Comparison of ENCODE assay signal across 1 cellular context in the genomic region with DNA sequence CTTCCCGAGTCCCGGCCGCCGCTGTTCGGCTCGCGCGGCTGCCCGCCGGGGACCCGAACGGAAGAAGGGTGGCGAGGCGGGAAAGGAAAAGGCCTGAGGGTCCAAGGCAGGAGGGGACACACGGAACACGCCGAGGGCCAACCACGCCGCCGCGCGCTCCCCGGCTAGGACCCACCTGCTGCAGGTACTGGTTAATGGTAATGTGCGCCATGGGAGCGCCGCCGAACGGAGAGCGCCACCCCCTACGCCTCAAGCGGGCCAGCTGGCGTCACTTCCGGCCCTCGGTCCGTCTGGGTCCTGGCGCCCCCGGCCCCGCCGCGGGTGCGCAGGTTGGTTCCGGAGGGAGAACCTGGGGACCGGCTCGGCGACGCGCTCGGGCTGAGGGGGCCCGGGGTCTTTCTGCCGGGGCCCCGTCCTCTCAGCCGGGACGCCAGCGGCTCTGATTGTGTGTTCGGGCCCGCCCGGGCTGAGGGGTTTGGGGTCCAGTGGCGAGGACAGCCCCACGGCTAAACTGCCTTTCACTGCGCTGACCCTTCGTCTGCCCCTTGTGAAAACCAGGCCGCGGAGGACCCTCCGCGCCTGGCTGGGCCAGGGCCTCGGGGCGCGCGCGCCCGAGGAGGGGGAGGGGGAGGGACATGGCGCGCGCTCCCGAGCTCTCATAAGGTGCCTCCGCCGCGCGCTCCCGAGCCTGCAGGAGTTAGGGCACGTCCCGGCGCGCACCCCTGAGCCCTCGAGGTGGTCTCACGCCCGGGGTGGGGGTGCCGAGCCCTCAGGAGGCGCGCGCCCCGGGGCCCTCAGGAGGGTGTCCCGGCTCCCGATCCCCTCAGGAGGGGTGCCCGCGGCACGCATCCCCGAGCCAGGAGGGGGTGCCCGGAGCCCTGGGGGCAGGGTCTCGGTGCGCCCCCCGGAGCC.
A peak's percentile ranks its signal among the peaks of the same experiment; 100 is the strongest.
TF ChIP-seq lines count a peak whose summit lies in the region.

A gene (minus strand): TSS at position 246 of the 912 bp plus-strand sequence. CDS start 35 bp downstream, at position 211.

TF ChIP-seq in HepG2, 621 proteins besides CTCF, POLR2A, EP300 and RAD21 (continued from another document and continues in another):
- TF ChIP-seq, protein P1, sequence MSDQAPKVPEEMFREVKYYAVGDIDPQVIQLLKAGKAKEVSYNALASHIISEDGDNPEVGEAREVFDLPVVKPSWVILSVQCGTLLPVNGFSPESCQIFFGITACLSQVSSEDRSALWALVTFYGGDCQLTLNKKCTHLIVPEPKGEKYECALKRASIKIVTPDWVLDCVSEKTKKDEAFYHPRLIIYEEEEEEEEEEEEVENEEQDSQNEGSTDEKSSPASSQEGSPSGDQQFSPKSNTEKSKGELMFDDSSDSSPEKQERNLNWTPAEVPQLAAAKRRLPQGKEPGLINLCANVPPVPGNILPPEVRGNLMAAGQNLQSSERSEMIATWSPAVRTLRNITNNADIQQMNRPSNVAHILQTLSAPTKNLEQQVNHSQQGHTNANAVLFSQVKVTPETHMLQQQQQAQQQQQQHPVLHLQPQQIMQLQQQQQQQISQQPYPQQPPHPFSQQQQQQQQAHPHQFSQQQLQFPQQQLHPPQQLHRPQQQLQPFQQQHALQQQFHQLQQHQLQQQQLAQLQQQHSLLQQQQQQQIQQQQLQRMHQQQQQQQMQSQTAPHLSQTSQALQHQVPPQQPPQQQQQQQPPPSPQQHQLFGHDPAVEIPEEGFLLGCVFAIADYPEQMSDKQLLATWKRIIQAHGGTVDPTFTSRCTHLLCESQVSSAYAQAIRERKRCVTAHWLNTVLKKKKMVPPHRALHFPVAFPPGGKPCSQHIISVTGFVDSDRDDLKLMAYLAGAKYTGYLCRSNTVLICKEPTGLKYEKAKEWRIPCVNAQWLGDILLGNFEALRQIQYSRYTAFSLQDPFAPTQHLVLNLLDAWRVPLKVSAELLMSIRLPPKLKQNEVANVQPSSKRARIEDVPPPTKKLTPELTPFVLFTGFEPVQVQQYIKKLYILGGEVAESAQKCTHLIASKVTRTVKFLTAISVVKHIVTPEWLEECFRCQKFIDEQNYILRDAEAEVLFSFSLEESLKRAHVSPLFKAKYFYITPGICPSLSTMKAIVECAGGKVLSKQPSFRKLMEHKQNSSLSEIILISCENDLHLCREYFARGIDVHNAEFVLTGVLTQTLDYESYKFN (CRISPR knock-in tag; conservative IDR thresholded peaks at IDR 0.05), result no peak; the same call in 1 of the 2 replicates
- TF ChIP-seq, protein P2, sequence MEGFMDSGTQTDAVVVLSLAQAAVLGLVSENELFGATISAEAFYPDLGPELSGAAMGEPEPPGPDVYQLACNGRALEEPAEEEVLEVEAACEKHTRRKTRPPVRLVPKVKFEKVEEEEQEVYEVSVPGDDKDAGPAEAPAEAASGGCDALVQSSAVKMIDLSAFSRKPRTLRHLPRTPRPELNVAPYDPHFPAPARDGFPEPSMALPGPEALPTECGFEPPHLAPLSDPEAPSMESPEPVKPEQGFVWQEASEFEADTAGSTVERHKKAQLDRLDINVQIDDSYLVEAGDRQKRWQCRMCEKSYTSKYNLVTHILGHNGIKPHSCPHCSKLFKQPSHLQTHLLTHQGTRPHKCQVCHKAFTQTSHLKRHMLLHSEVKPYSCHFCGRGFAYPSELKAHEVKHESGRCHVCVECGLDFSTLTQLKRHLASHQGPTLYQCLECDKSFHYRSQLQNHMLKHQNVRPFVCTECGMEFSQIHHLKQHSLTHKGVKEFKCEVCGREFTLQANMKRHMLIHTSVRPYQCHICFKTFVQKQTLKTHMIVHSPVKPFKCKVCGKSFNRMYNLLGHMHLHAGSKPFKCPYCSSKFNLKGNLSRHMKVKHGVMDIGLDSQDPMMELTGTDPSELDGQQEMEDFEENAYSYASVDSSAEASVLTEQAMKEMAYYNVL (CRISPR knock-in tag; IDR thresholded peaks at IDR 0.05; ENCODE audit: borderline replicate concordance), result peak; percentile 74; the same call in 1 of the 2 replicates
- TF ChIP-seq ZNF83 (CRISPR knock-in tag; IDR thresholded peaks at IDR 0.05; ENCODE audit: borderline replicate concordance) (no peak), ZNF225 (CRISPR knock-in tag; IDR thresholded peaks at IDR 0.05) (no peak), NFRKB (IDR thresholded peaks at IDR 0.05) (no peak), NR2C2 (CRISPR knock-in tag; IDR thresholded peaks at IDR 0.05; ENCODE audit: borderline replicate concordance) (peak; percentile 90), CCDC6 (CRISPR knock-in tag; IDR thresholded peaks at IDR 0.05) (peak; percentile 50; the same call in 1 of the 2 replicates), GPN1 (CRISPR knock-in tag; IDR thresholded peaks at IDR 0.05; ENCODE audit: borderline replicate concordance) (peak; percentile 22; the same call in 1 of the 2 replicates), ZMAT3 (CRISPR knock-in tag; conservative IDR thresholded peaks at IDR 0.05) (peak; percentile 62; the same call in 1 of the 2 replicates), ZNF558 (CRISPR knock-in tag; IDR thresholded peaks at IDR 0.05; ENCODE audit: borderline replicate concordance) (no peak), CC2D1A (CRISPR knock-in tag; IDR thresholded peaks at IDR 0.05) (no peak), TBX3 (IDR thresholded peaks at IDR 0.05; ENCODE audit: borderline replicate concordance) (no peak), ZNF652 (CRISPR knock-in tag; IDR thresholded peaks at IDR 0.05; ENCODE audit: borderline replicate concordance, low read depth) (no peak), GATAD1 (CRISPR knock-in tag; IDR thresholded peaks at IDR 0.05) (peak; percentile 99), JUNB (CRISPR knock-in tag; IDR thresholded peaks at IDR 0.05; ENCODE audit: borderline replicate concordance) (no peak), TBL1XR1 (IDR thresholded peaks at IDR 0.05; ENCODE audit: borderline replicate concordance, low read length, partially characterized antibody) (peak; percentile 78), ZNF264 (CRISPR knock-in tag; IDR thresholded peaks at IDR 0.05) (peak; percentile 49; the same call in 1 of the 2 replicates), ZNF20 (CRISPR knock-in tag; IDR thresholded peaks at IDR 0.05) (0 out of 2 replicates have a peak, but pooled peaks have one; percentile 81), ZSCAN21 (CRISPR knock-in tag; IDR thresholded peaks at IDR 0.05; ENCODE audit: borderline replicate concordance) (0 out of 2 replicates have a peak, but pooled peaks have one; percentile 31), TCF12 (IDR thresholded peaks at IDR 0.05) (no peak), TCF12 (CRISPR knock-in tag; IDR thresholded peaks at IDR 0.05) (0 out of 2 replicates have a peak, but pooled peaks have one; percentile 17), SRY (CRISPR knock-in tag; IDR thresholded peaks at IDR 0.05) (no peak), ZNF543 (CRISPR knock-in tag; IDR thresholded peaks at IDR 0.05) (peak; percentile 83; the same call in 1 of the 2 replicates), ZNF709 (CRISPR knock-in tag; IDR thresholded peaks at IDR 0.05) (peak; percentile 36; the same call in 1 of the 2 replicates), ZBTB7B (CRISPR knock-in tag; IDR thresholded peaks at IDR 0.05) (peak; percentile 97), HNRNPUL1 (IDR thresholded peaks at IDR 0.05; ENCODE audit: low read depth, low read length) (peak; percentile 79; the same call in 1 of the 2 replicates), RAD51 (IDR thresholded peaks at IDR 0.05; ENCODE audit: borderline replicate concordance) (no peak), IRX3 (CRISPR knock-in tag; IDR thresholded peaks at IDR 0.05; ENCODE audit: borderline replicate concordance, low read depth) (peak; percentile 95), ELF3 (CRISPR knock-in tag; IDR thresholded peaks at IDR 0.05) (peak; percentile 55; the same call in 1 of the 2 replicates), TP53 (CRISPR knock-in tag; conservative IDR thresholded peaks at IDR 0.05) (peak; percentile 50; the same call in 1 of the 2 replicates), ZNF335 (CRISPR knock-in tag; IDR thresholded peaks at IDR 0.05) (peak; percentile 86), ZNF569 (CRISPR knock-in tag; IDR thresholded peaks at IDR 0.05; ENCODE audit: borderline replicate concordance) (no peak), TAF1 (CRISPR knock-in tag; IDR thresholded peaks at IDR 0.05) (peak; percentile 96), ZNF224 (CRISPR knock-in tag; IDR thresholded peaks at IDR 0.05) (no peak), ERF (CRISPR knock-in tag; IDR thresholded peaks at IDR 0.05) (peak; percentile 83), ZNF10 (CRISPR knock-in tag; IDR thresholded peaks at IDR 0.05; ENCODE audit: borderline replicate concordance, low read depth) (no peak), AHR (CRISPR knock-in tag; IDR thresholded peaks at IDR 0.05) (peak; percentile 97; the same call in 1 of the 2 replicates), YEATS2 (CRISPR knock-in tag; IDR thresholded peaks at IDR 0.05; ENCODE audit: borderline replicate concordance) (peak; percentile 96), NKX3-1 (CRISPR knock-in tag; IDR thresholded peaks at IDR 0.05) (peak; percentile 77), FOXP1 (IDR thresholded peaks at IDR 0.05) (no peak), FOXP1 (CRISPR knock-in tag; IDR thresholded peaks at IDR 0.05) (no peak), ZMYM4 (CRISPR knock-in tag; IDR thresholded peaks at IDR 0.05) (peak; percentile 89), SPEN (CRISPR knock-in tag; IDR thresholded peaks at IDR 0.05; ENCODE audit: low read depth) (peak; percentile 97), KMT2A (CRISPR knock-in tag; IDR thresholded peaks at IDR 0.05) (peak; percentile 99), ZSCAN29 (CRISPR knock-in tag; conservative IDR thresholded peaks at IDR 0.05) (peak; percentile 69; the same call in 1 of the 2 replicates), ZNF546 (CRISPR knock-in tag; conservative IDR thresholded peaks at IDR 0.05) (no peak; the same call in 1 of the 2 replicates), IKZF1 (IDR thresholded peaks at IDR 0.05) (no peak)
- TF ChIP-seq, protein P3, sequence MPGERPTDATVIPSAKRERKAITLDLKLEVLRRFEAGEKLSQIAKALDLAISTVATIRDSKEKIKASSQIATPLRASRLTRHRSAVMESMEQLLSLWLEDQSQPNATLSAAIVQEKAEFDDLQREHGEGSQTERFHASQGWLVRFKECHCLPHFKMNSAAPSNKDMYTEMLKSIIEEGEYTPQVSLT (CRISPR knock-in tag; IDR thresholded peaks at IDR 0.05; ENCODE audit: borderline replicate concordance, low read depth), result no peak
- TF ChIP-seq, protein P4, sequence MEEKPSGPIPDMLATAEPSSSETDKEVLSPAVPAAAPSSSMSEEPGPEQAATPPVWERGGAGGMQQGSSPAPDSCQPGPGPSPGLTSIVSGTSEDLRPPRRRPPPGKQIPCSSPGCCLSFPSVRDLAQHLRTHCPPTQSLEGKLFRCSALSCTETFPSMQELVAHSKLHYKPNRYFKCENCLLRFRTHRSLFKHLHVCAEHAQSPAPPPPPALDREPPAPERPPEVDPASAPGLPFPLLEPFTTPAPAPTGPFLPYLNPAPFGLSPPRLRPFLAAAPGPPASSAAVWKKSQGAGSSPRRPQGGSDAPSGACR (CRISPR knock-in tag; IDR thresholded peaks at IDR 0.05), result peak; percentile 88; the same call in 1 of the 2 replicates
- TF ChIP-seq, protein P5, sequence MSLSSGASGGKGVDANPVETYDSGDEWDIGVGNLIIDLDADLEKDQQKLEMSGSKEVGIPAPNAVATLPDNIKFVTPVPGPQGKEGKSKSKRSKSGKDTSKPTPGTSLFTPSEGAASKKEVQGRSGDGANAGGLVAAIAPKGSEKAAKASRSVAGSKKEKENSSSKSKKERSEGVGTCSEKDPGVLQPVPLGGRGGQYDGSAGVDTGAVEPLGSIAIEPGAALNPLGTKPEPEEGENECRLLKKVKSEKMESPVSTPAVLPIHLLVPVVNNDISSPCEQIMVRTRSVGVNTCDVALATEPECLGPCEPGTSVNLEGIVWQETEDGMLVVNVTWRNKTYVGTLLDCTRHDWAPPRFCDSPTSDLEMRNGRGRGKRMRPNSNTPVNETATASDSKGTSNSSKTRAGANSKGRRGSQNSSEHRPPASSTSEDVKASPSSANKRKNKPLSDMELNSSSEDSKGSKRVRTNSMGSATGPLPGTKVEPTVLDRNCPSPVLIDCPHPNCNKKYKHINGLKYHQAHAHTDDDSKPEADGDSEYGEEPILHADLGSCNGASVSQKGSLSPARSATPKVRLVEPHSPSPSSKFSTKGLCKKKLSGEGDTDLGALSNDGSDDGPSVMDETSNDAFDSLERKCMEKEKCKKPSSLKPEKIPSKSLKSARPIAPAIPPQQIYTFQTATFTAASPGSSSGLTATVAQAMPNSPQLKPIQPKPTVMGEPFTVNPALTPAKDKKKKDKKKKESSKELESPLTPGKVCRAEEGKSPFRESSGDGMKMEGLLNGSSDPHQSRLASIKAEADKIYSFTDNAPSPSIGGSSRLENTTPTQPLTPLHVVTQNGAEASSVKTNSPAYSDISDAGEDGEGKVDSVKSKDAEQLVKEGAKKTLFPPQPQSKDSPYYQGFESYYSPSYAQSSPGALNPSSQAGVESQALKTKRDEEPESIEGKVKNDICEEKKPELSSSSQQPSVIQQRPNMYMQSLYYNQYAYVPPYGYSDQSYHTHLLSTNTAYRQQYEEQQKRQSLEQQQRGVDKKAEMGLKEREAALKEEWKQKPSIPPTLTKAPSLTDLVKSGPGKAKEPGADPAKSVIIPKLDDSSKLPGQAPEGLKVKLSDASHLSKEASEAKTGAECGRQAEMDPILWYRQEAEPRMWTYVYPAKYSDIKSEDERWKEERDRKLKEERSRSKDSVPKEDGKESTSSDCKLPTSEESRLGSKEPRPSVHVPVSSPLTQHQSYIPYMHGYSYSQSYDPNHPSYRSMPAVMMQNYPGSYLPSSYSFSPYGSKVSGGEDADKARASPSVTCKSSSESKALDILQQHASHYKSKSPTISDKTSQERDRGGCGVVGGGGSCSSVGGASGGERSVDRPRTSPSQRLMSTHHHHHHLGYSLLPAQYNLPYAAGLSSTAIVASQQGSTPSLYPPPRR (CRISPR knock-in tag; IDR thresholded peaks at IDR 0.05; ENCODE audit: borderline replicate concordance), result peak; percentile 70; the same call in 1 of the 2 replicates
- TF ChIP-seq, protein P6, sequence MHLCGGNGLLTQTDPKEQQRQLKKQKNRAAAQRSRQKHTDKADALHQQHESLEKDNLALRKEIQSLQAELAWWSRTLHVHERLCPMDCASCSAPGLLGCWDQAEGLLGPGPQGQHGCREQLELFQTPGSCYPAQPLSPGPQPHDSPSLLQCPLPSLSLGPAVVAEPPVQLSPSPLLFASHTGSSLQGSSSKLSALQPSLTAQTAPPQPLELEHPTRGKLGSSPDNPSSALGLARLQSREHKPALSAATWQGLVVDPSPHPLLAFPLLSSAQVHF (CRISPR knock-in tag; IDR thresholded peaks at IDR 0.05), result no peak
- TF ChIP-seq, protein P7, sequence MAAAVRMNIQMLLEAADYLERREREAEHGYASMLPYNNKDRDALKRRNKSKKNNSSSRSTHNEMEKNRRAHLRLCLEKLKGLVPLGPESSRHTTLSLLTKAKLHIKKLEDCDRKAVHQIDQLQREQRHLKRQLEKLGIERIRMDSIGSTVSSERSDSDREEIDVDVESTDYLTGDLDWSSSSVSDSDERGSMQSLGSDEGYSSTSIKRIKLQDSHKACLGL (CRISPR knock-in tag; IDR thresholded peaks at IDR 0.05), result peak; percentile 90
- TF ChIP-seq, protein P8, sequence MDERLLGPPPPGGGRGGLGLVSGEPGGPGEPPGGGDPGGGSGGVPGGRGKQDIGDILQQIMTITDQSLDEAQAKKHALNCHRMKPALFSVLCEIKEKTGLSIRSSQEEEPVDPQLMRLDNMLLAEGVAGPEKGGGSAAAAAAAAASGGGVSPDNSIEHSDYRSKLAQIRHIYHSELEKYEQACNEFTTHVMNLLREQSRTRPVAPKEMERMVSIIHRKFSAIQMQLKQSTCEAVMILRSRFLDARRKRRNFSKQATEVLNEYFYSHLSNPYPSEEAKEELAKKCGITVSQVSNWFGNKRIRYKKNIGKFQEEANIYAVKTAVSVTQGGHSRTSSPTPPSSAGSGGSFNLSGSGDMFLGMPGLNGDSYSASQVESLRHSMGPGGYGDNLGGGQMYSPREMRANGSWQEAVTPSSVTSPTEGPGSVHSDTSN (CRISPR knock-in tag; IDR thresholded peaks at IDR 0.05), result no peak
